1 cellular context compared by ENCODE assay signal in the genomic region with DNA sequence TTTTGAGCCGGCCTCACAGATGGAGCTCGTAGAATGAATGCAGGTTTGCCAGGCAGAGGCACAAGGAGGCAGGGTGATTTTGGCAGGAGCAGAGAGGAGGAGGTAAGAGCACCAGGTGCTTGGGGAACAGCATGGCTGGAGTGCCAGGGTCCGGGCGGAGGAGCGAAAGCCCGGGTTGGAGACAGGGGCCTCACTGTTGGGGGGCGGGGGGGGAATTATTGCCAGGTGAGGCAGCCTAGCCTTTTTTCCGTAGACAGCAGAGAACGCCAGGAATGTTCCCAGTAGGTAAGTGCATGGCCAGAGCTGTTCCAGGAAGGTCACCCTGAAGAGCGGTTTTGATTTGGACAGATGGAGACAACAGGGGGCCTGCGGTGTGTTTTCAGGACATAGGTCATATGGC.
TF ChIP-seq lines count a peak whose summit lies in the region.

No MANE protein-coding gene starts in this region.

TF ChIP-seq in H1, 55 proteins besides CTCF, POLR2A, EP300 and RAD21:
- no peak for TF ChIP-seq HDAC6 (IDR thresholded peaks at IDR 0.05; ENCODE audit: low read depth, low read length)
- TF ChIP-seq CBX5 (IDR thresholded peaks at IDR 0.05; ENCODE audit: low read depth, low read length) = no peak
- TF ChIP-seq FOSL1 (IDR thresholded peaks at IDR 0.05; ENCODE audit: insufficient read depth, low read depth, low read length) = no peak
- TF ChIP-seq TEAD4 (IDR thresholded peaks at IDR 0.05; ENCODE audit: low read depth, low read length) = no peak
- no peak for TF ChIP-seq GTF2F1 (IDR thresholded peaks at IDR 0.05; ENCODE audit: borderline replicate concordance, low read depth, low read length)
- TF ChIP-seq, protein P1, sequence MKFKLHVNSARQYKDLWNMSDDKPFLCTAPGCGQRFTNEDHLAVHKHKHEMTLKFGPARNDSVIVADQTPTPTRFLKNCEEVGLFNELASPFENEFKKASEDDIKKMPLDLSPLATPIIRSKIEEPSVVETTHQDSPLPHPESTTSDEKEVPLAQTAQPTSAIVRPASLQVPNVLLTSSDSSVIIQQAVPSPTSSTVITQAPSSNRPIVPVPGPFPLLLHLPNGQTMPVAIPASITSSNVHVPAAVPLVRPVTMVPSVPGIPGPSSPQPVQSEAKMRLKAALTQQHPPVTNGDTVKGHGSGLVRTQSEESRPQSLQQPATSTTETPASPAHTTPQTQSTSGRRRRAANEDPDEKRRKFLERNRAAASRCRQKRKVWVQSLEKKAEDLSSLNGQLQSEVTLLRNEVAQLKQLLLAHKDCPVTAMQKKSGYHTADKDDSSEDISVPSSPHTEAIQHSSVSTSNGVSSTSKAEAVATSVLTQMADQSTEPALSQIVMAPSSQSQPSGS (IDR thresholded peaks at IDR 0.05; ENCODE audit: low read length) = no peak
- no peak for TF ChIP-seq SP1 (IDR thresholded peaks at IDR 0.05; ENCODE audit: low read depth, low read length)
- TF ChIP-seq, protein P2, sequence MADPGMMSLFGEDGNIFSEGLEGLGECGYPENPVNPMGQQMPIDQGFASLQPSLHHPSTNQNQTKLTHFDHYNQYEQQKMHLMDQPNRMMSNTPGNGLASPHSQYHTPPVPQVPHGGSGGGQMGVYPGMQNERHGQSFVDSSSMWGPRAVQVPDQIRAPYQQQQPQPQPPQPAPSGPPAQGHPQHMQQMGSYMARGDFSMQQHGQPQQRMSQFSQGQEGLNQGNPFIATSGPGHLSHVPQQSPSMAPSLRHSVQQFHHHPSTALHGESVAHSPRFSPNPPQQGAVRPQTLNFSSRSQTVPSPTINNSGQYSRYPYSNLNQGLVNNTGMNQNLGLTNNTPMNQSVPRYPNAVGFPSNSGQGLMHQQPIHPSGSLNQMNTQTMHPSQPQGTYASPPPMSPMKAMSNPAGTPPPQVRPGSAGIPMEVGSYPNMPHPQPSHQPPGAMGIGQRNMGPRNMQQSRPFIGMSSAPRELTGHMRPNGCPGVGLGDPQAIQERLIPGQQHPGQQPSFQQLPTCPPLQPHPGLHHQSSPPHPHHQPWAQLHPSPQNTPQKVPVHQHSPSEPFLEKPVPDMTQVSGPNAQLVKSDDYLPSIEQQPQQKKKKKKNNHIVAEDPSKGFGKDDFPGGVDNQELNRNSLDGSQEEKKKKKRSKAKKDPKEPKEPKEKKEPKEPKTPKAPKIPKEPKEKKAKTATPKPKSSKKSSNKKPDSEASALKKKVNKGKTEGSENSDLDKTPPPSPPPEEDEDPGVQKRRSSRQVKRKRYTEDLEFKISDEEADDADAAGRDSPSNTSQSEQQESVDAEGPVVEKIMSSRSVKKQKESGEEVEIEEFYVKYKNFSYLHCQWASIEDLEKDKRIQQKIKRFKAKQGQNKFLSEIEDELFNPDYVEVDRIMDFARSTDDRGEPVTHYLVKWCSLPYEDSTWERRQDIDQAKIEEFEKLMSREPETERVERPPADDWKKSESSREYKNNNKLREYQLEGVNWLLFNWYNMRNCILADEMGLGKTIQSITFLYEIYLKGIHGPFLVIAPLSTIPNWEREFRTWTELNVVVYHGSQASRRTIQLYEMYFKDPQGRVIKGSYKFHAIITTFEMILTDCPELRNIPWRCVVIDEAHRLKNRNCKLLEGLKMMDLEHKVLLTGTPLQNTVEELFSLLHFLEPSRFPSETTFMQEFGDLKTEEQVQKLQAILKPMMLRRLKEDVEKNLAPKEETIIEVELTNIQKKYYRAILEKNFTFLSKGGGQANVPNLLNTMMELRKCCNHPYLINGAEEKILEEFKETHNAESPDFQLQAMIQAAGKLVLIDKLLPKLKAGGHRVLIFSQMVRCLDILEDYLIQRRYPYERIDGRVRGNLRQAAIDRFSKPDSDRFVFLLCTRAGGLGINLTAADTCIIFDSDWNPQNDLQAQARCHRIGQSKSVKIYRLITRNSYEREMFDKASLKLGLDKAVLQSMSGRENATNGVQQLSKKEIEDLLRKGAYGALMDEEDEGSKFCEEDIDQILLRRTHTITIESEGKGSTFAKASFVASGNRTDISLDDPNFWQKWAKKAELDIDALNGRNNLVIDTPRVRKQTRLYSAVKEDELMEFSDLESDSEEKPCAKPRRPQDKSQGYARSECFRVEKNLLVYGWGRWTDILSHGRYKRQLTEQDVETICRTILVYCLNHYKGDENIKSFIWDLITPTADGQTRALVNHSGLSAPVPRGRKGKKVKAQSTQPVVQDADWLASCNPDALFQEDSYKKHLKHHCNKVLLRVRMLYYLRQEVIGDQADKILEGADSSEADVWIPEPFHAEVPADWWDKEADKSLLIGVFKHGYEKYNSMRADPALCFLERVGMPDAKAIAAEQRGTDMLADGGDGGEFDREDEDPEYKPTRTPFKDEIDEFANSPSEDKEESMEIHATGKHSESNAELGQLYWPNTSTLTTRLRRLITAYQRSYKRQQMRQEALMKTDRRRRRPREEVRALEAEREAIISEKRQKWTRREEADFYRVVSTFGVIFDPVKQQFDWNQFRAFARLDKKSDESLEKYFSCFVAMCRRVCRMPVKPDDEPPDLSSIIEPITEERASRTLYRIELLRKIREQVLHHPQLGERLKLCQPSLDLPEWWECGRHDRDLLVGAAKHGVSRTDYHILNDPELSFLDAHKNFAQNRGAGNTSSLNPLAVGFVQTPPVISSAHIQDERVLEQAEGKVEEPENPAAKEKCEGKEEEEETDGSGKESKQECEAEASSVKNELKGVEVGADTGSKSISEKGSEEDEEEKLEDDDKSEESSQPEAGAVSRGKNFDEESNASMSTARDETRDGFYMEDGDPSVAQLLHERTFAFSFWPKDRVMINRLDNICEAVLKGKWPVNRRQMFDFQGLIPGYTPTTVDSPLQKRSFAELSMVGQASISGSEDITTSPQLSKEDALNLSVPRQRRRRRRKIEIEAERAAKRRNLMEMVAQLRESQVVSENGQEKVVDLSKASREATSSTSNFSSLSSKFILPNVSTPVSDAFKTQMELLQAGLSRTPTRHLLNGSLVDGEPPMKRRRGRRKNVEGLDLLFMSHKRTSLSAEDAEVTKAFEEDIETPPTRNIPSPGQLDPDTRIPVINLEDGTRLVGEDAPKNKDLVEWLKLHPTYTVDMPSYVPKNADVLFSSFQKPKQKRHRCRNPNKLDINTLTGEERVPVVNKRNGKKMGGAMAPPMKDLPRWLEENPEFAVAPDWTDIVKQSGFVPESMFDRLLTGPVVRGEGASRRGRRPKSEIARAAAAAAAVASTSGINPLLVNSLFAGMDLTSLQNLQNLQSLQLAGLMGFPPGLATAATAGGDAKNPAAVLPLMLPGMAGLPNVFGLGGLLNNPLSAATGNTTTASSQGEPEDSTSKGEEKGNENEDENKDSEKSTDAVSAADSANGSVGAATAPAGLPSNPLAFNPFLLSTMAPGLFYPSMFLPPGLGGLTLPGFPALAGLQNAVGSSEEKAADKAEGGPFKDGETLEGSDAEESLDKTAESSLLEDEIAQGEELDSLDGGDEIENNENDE (IDR thresholded peaks at IDR 0.05; ENCODE audit: insufficient replicate concordance, low read length) = no peak
- TF ChIP-seq KDM4A (IDR thresholded peaks at IDR 0.05; ENCODE audit: low read depth, low read length, severe bottlenecking) = no peak
- TF ChIP-seq, protein P3, sequence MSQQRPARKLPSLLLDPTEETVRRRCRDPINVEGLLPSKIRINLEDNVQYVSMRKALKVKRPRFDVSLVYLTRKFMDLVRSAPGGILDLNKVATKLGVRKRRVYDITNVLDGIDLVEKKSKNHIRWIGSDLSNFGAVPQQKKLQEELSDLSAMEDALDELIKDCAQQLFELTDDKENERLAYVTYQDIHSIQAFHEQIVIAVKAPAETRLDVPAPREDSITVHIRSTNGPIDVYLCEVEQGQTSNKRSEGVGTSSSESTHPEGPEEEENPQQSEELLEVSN (IDR thresholded peaks at IDR 0.05) = no peak
- TF ChIP-seq, protein P4, sequence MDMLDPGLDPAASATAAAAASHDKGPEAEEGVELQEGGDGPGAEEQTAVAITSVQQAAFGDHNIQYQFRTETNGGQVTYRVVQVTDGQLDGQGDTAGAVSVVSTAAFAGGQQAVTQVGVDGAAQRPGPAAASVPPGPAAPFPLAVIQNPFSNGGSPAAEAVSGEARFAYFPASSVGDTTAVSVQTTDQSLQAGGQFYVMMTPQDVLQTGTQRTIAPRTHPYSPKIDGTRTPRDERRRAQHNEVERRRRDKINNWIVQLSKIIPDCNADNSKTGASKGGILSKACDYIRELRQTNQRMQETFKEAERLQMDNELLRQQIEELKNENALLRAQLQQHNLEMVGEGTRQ (IDR thresholded peaks at IDR 0.05; ENCODE audit: low read length) = no peak
- no peak for TF ChIP-seq KDM1A (IDR thresholded peaks at IDR 0.05; ENCODE audit: borderline replicate concordance, low read length)
- TF ChIP-seq RBBP5 (IDR thresholded peaks at IDR 0.05; ENCODE audit: borderline replicate concordance, low read depth, low read length) = no peak
- no peak for TF ChIP-seq NANOG (IDR thresholded peaks at IDR 0.05; ENCODE audit: insufficient read depth, low read depth, low read length, poor library complexity, severe bottlenecking)
- no peak for TF ChIP-seq RNF2 (IDR thresholded peaks at IDR 0.05; ENCODE audit: borderline replicate concordance, low read depth, low read length, missing control alignments, poor library complexity, severe bottlenecking)
- no peak for TF ChIP-seq TAF7 (optimal IDR thresholded peaks at IDR 0.05; ENCODE audit: borderline replicate concordance, low read depth, low read length)
- no peak for TF ChIP-seq EGR1 (IDR thresholded peaks at IDR 0.05; ENCODE audit: borderline replicate concordance, low read depth, low read length)
- TF ChIP-seq CTBP2 (IDR thresholded peaks at IDR 0.05; ENCODE audit: borderline replicate concordance, insufficient read depth, insufficient read length, low read length) = no peak
- TF ChIP-seq, protein P5, sequence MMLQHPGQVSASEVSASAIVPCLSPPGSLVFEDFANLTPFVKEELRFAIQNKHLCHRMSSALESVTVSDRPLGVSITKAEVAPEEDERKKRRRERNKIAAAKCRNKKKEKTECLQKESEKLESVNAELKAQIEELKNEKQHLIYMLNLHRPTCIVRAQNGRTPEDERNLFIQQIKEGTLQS (IDR thresholded peaks at IDR 0.05; ENCODE audit: insufficient read depth, low read depth, low read length) = no peak
- no peak for TF ChIP-seq SIN3A (conservative IDR thresholded peaks at IDR 0.05 in 1 of 2, IDR thresholded peaks at IDR 0.05 in 1 of 2; ENCODE audit: low read depth in 1 of 2, low read length in 2 of 2)
